In the genomic region with DNA sequence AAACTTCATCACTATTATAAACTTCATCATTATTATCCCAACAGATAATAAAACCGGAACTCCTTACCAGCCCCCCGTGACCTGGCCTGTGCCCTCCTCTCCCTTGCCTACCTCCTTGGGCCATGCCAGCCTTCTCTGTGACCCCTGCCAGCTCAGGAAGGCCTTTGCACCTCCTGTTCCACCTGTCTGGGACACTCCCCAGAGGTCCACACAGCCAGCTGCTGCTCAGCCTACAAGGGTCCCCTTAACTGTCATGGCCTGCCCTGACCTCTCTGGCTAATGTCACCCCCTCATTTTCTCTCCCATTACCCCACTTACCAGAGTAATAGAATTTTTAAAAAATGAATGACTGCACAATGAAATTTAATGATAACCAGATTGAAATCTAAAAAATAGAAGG, we compare ENCODE assay signal across 15 cellular contexts.
DNase-seq lines count a peak whose midpoint lies in the region; ATAC-seq and TF ChIP-seq lines count a peak whose summit lies in the region.
"Had no signal": no experiment of that assay in that cellular context is flagged by ENCODE, and none has a peak within 500 bp of the region (broad histone marks: within the 10 kb centered on the region; RNA-seq: fewer than 3 reads in every experiment).

No MANE protein-coding gene starts in this region.

- H3K27ac ChIP-seq in left ventricle myocardium inferior (replicated peaks) (no peak overlapping the region), IMR-90 (ENCODE audit: insufficient read depth, low read length) (no peak overlapping the region)
- H3K27ac ChIP-seq: KMS-11 had no signal

- H3K4ac ChIP-seq in IMR-90 (ENCODE audit: low read depth, low read length): no peak overlapping the region

- TF ChIP-seq RAD21 in IMR-90 (IDR thresholded peaks at IDR 0.05; ENCODE audit: low read length): no peak

- no peak overlapping the region for H3K9ac ChIP-seq in IMR-90 (ENCODE audit: low read depth, low read length)
- H3K9ac ChIP-seq: KMS-11 had no signal

- H4K20me1 ChIP-seq in IMR-90 (ENCODE audit: insufficient read depth, low read length): peaks cover 16% of the 10 kb centered on the region

- H3K4me3 Mint-ChIP-seq in glutamatergic neuron (ENCODE audit: unreplicated experiment): no peak overlapping the region
- no peak overlapping the region for H3K4me3 Mint-ChIP-seq in stimulated activated naive B cell treated with anti-CD40 and anti-IgM and Interleukin-4, amounts not matched to agents 10 μg/mL and 1 μg/mL and 100 μg/mL, for 72 hours
- H3K4me3 Mint-ChIP-seq: CD8-positive, alpha-beta memory T cell had no signal

- POLR2A ChIA-PET in IMR-90 (lab: Charles Lee; ENCODE audit: unreplicated experiment): no interaction called here

- H4K91ac ChIP-seq in IMR-90 (ENCODE audit: insufficient read depth, low read depth, low read length): no peak overlapping the region

- H3K4me1 Mint-ChIP-seq in glutamatergic neuron (ENCODE audit: low read depth, unreplicated experiment): peaks cover 45% of the 10 kb centered on the region
- H3K4me1 Mint-ChIP-seq in stimulated activated naive B cell treated with anti-CD40 and anti-IgM and Interleukin-4, amounts not matched to agents 10 μg/mL and 1 μg/mL and 100 μg/mL, for 72 hours: peaks cover 11 to 29% of the 10 kb centered on the region in 2 donors

- DNase-seq in left ventricle myocardium superior (peak; percentile 13), left ventricle myocardium inferior (no peak), IMR-90 (no peak), glutamatergic neuron (no peak), epidermal melanocyte (ENCODE audit: insufficient read length, low spot score) (no peak), dedifferentiated amniotic fluid mesenchymal stem cell (ENCODE audit: extremely low spot score) (no peak)
- no peak for DNase-seq in stimulated activated naive B cell treated with anti-CD40 and anti-IgM and Interleukin-4, amounts not matched to agents 10 μg/mL and 1 μg/mL and 100 μg/mL, for 72 hours
- DNase-seq: C1 segment of cervical spinal cord; CD8-positive, alpha-beta memory T cell; MV-4-11; NCI-H1694 treated with DMSO at 0.1 percent for 48 hours; NCI-H510A; NCI-H774; SHP77 treated with DMSO at 0.1 percent for 48 hours had no signal

- H2BK120ac ChIP-seq in IMR-90 (ENCODE audit: low read depth, low read length): no peak overlapping the region

- intact Hi-C loops in left ventricle myocardium superior (cut with micrococcal nuclease) (no loop called here), left ventricle myocardium inferior (cut with micrococcal nuclease) (no loop called here), IMR-90 (cut with micrococcal nuclease) (no loop called here)

- H3K23ac ChIP-seq in IMR-90 (ENCODE audit: low read depth, low read length): no peak overlapping the region

- no peak for TF ChIP-seq POLR2A in IMR-90 (IDR thresholded peaks at IDR 0.05; ENCODE audit: low read depth, low read length)

- H3K9me1 ChIP-seq in IMR-90 (ENCODE audit: insufficient read depth, low read length): peaks cover 21% of the 10 kb centered on the region

- CTCF ChIA-PET in IMR-90 (lab: Yijun Ruan, JAX): no interaction called here

- no peak overlapping the region for H3K56ac ChIP-seq in IMR-90 (ENCODE audit: extremely low read depth, insufficient read depth, low read length)

- H4K5ac ChIP-seq in IMR-90 (ENCODE audit: low read depth, low read length): no peak overlapping the region

- peaks cover 26% of the 10 kb centered on the region for H3K9me3 Mint-ChIP-seq in glutamatergic neuron (ENCODE audit: unreplicated experiment)
- H3K9me3 Mint-ChIP-seq in stimulated activated naive B cell treated with anti-CD40 and anti-IgM and Interleukin-4, amounts not matched to agents 10 μg/mL and 1 μg/mL and 100 μg/mL, for 72 hours: no peaks in the 10 kb centered on the region
- H3K9me3 Mint-ChIP-seq: CD8-positive, alpha-beta memory T cell had no signal

- in situ Hi-C loops in IMR-90 (cut with MboI; ENCODE audit: low sequenced_read_pairs): no loop called here

- peaks cover 65% of the 10 kb centered on the region for H3K36me3 ChIP-seq in left ventricle myocardium inferior
- H3K36me3 ChIP-seq in IMR-90 (ENCODE audit: control insufficient read depth, insufficient read depth, low read length): peaks cover 31% of the 10 kb centered on the region; the same call in 1 of the 2 replicates

- H2BK15ac ChIP-seq in IMR-90 (ENCODE audit: low read depth, low read length): no peak overlapping the region

- H3K4me3 ChIP-seq in left ventricle myocardium inferior (no peak overlapping the region), IMR-90 (ENCODE audit: insufficient read depth, low read depth, low read length) (no peak overlapping the region)

- no peak overlapping the region for H2BK5ac ChIP-seq in IMR-90 (ENCODE audit: low read depth, low read length, poor library complexity, severe bottlenecking)

- TF ChIP-seq CTCF in left ventricle myocardium inferior (IDR thresholded peaks at IDR 0.05; ENCODE audit: borderline replicate concordance) (no peak), IMR-90 (conservative IDR thresholded peaks at IDR 0.05; ENCODE audit: low read depth, low read length) (no peak), glutamatergic neuron (IDR thresholded peaks at IDR 0.05; ENCODE audit: partially characterized antibody, unreplicated experiment) (no peak)

- BruUV-seq in IMR-90 (replicated peaks; lab: Mats Ljungman, UMichigan): no TSS peak

- 100% methylated on average over 1 of the region's 2 CpGs; no CpG with 5 or more reads in 1 of the 2 experiments for WGBS in IMR-90 (ENCODE audit: extremely low coverage in 2 of 2, insufficient read length in 1 of 2), 2 experiments

- H4K8ac ChIP-seq in IMR-90 (ENCODE audit: low read depth in 2 of 2, low read length in 2 of 2): no peak overlapping the region

- no peak overlapping the region for H2AK5ac ChIP-seq in IMR-90 (ENCODE audit: low read depth, low read length)

- H3K27ac Mint-ChIP-seq in glutamatergic neuron (ENCODE audit: unreplicated experiment): peak overlapping the region; percentile 80
- H3K27ac Mint-ChIP-seq in stimulated activated naive B cell treated with anti-CD40 and anti-IgM and Interleukin-4, amounts not matched to agents 10 μg/mL and 1 μg/mL and 100 μg/mL, for 72 hours: peak overlapping the region; percentile 16
- H3K27ac Mint-ChIP-seq: CD8-positive, alpha-beta memory T cell had no signal

- peaks cover 17 to 77% of the 10 kb centered on the region in 2 experiments for H3K79me1 ChIP-seq in IMR-90 (ENCODE audit: low read depth in 1 of 2, low read length in 2 of 2)

- no peaks in the 10 kb centered on the region for H3K36me3 Mint-ChIP-seq in glutamatergic neuron (ENCODE audit: unreplicated experiment)
- H3K36me3 Mint-ChIP-seq in stimulated activated naive B cell treated with anti-CD40 and anti-IgM and Interleukin-4, amounts not matched to agents 10 μg/mL and 1 μg/mL and 100 μg/mL, for 72 hours: peaks cover 54 to 68% of the 10 kb centered on the region in 2 donors

- dilution Hi-C loops in IMR-90 (cut with HindIII; ENCODE audit: low sequenced_read_pairs, unreplicated experiment): no loop called here

- no peak overlapping the region for H2AK9ac ChIP-seq in IMR-90 (replicated peaks; ENCODE audit: low read depth, low read length, poor library complexity)

- no peak for ATAC-seq in left ventricle myocardium superior
- no peak for ATAC-seq in IMR-90 (ENCODE audit: low read depth)
- no peak for ATAC-seq in stimulated activated naive B cell treated with anti-CD40 and anti-IgM and Interleukin-4, amounts not matched to agents 10 μg/mL and 1 μg/mL and 100 μg/mL, for 72 hours (replicated peaks)

- H2BK20ac ChIP-seq in IMR-90 (ENCODE audit: low read depth, low read length): no peak overlapping the region

- H3K4me1 ChIP-seq in left ventricle myocardium inferior (peaks cover 26% of the 10 kb centered on the region), IMR-90 (ENCODE audit: control insufficient read depth, insufficient read depth, low read length) (peaks cover 14% of the 10 kb centered on the region)

- peaks cover 21% of the 10 kb centered on the region for H3K27me3 Mint-ChIP-seq in glutamatergic neuron (ENCODE audit: unreplicated experiment)
- H3K27me3 Mint-ChIP-seq in stimulated activated naive B cell treated with anti-CD40 and anti-IgM and Interleukin-4, amounts not matched to agents 10 μg/mL and 1 μg/mL and 100 μg/mL, for 72 hours: no peaks in the 10 kb centered on the region
- H3K27me3 Mint-ChIP-seq: CD8-positive, alpha-beta memory T cell had no signal

- no peak overlapping the region for H3K18ac ChIP-seq in IMR-90 (ENCODE audit: low read depth, low read length)

- H2AFZ ChIP-seq in IMR-90 (replicated peaks; ENCODE audit: low read length, poor library complexity): peak overlapping the region; percentile 19

- H3K27me3 ChIP-seq in left ventricle myocardium inferior (ENCODE audit: low read depth): no peaks in the 10 kb centered on the region
- no peaks in the 10 kb centered on the region for H3K27me3 ChIP-seq in IMR-90 (ENCODE audit: control insufficient read depth, insufficient read depth, low read length)

- no peaks in the 10 kb centered on the region for H3K9me3 ChIP-seq in left ventricle myocardium inferior (replicated peaks)
- H3K9me3 ChIP-seq in IMR-90 (ENCODE audit: control insufficient read depth, insufficient read depth, low read length): no peaks in the 10 kb centered on the region

- H3K4me2 ChIP-seq in IMR-90 (ENCODE audit: low read depth, low read length): no peak overlapping the region
- H3K4me2 ChIP-seq: KMS-11 had no signal

- no peak overlapping the region for H3K14ac ChIP-seq in IMR-90 (replicated peaks; ENCODE audit: low read depth, low read length)

TF ChIP-seq in IMR-90, 13 proteins besides CTCF, POLR2A, EP300 and RAD21 (continues in another document):
- TF ChIP-seq RCOR1 (IDR thresholded peaks at IDR 0.05; ENCODE audit: insufficient replicate concordance, low read length) (no peak), RFX5 (IDR thresholded peaks at IDR 0.05; ENCODE audit: low read depth, low read length) (no peak), FOS (IDR thresholded peaks at IDR 0.05; ENCODE audit: low read depth, low read length) (no peak), SMC3 (IDR thresholded peaks at IDR 0.05; ENCODE audit: low read depth, low read length) (no peak)
- TF ChIP-seq, protein P1, sequence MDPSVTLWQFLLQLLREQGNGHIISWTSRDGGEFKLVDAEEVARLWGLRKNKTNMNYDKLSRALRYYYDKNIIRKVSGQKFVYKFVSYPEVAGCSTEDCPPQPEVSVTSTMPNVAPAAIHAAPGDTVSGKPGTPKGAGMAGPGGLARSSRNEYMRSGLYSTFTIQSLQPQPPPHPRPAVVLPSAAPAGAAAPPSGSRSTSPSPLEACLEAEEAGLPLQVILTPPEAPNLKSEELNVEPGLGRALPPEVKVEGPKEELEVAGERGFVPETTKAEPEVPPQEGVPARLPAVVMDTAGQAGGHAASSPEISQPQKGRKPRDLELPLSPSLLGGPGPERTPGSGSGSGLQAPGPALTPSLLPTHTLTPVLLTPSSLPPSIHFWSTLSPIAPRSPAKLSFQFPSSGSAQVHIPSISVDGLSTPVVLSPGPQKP (IDR thresholded peaks at IDR 0.05; ENCODE audit: borderline replicate concordance, low read depth, low read length): no peak
